ENCODE assay signal across 8 cellular contexts in the genomic region with DNA sequence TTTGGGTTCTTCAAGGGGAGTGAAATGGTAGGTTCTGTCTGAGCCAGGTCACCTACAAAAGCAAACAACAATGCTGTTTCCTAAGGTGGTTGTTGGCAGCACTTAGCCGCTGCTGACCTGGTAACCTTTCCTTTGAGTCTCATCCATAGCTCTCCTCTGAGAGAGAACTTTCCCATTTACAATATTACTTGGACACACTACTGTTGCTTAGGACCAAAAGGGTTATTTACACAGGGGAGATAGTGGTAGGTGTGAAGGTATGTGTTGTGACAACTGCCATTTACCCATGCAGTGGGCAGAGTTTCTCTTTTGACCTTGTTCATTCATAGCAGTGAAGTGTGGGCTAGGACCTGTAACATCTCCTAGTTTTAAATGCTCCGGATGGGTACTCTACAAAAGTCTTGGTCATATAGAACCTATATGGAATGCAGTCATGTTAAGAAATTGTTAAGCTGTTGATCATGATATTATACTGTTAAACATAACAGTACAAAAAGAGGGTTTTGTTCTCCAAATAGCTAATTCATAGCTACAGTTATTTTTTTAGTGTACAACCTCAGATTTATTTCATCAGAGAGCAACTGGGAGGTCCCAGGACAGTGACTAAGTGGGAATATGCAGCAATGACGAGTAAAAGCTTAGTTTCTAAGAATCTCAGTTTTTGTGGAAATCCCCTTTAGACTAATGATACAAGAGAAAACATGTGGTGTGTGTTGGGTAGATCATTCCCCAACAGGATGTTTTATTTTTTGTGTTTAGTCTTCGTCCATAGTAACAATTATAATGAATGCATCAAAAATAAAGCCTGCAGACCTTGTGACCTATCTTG.
DNase-seq lines count a peak whose midpoint lies in the region; ATAC-seq and TF ChIP-seq lines count a peak whose summit lies in the region.

No MANE protein-coding gene starts in this region.

- CTCF ChIA-PET in IMR-90 (lab: Yijun Ruan, JAX), result interaction anchor here (1.3 kb wide), 1 partner anchor 252 kb away, joined by 4 read pairs; no protein-coding TSS in a partner anchor

- no peak for TF ChIP-seq CTCF in IMR-90 (conservative IDR thresholded peaks at IDR 0.05; ENCODE audit: low read depth, low read length)
- no peak for TF ChIP-seq CTCF in Peyer's patch (IDR thresholded peaks at IDR 0.05)
- TF ChIP-seq CTCF in neural progenitor cell (IDR thresholded peaks at IDR 0.05), result no peak

- H4K20me1 ChIP-seq in IMR-90 (ENCODE audit: insufficient read depth, low read length), result no peaks in the 10 kb centered on the region
- H4K20me1 ChIP-seq in neural progenitor cell (ENCODE audit: low read depth), result no peaks in the 10 kb centered on the region

- ATAC-seq in GM21423 (IDR thresholded peaks at IDR 0.05; ENCODE audit: unreplicated experiment), result peak; percentile 55
- peak; percentile 74 for ATAC-seq in IMR-90 (ENCODE audit: low read depth)
- ATAC-seq in HG02884 (IDR thresholded peaks at IDR 0.05; ENCODE audit: unreplicated experiment), result no peak

- in situ Hi-C loops in IMR-90 (cut with MboI; ENCODE audit: low sequenced_read_pairs), result no loop called here

- DNase-seq in IMR-90 (peak; percentile 80), fibroblast of gingiva (ENCODE audit: low read depth) (peak; percentile 90), Peyer's patch (no peak), NCI-H2029 treated with DMSO at 0.1 percent for 48 hours (lab: John Stamatoyannopoulos, UW) (no peak), neural progenitor cell (ENCODE audit: low spot score) (no peak)

- dilution Hi-C loops in IMR-90 (cut with HindIII; ENCODE audit: low sequenced_read_pairs, unreplicated experiment), result no loop called here

- H3K27me3 ChIP-seq in IMR-90 (ENCODE audit: control insufficient read depth, insufficient read depth, low read length), result no peaks in the 10 kb centered on the region
- H3K27me3 ChIP-seq in skeletal muscle satellite cell (ENCODE audit: control insufficient read depth, insufficient read depth, low read length), result no peaks in the 10 kb centered on the region
- no peaks in the 10 kb centered on the region for H3K27me3 ChIP-seq in Peyer's patch
- no peaks in the 10 kb centered on the region for H3K27me3 ChIP-seq in neural progenitor cell

- H3K4me1 Mint-ChIP-seq in neural progenitor cell, result peaks cover 20% of the 10 kb centered on the region

- no peak overlapping the region for H3K56ac ChIP-seq in IMR-90 (ENCODE audit: extremely low read depth, insufficient read depth, low read length)

- H2AK5ac ChIP-seq in IMR-90 (ENCODE audit: low read depth, low read length), result no peak overlapping the region

- H3F3A ChIP-seq in neural progenitor cell (ENCODE audit: low read depth), result no peaks in the 10 kb centered on the region

- H2AFZ ChIP-seq in IMR-90 (replicated peaks; ENCODE audit: low read length, poor library complexity) (no peak overlapping the region), neural progenitor cell (replicated peaks) (no peak overlapping the region)

- no peak overlapping the region for H3K27ac Mint-ChIP-seq in neural progenitor cell

- H3K9ac ChIP-seq in IMR-90 (ENCODE audit: low read depth, low read length), result no peak overlapping the region
- H3K9ac ChIP-seq in skeletal muscle satellite cell (ENCODE audit: low read depth, low read length), result peak overlapping the region; percentile 36
- no peak overlapping the region for H3K9ac ChIP-seq in neural progenitor cell

- POLR2A ChIA-PET in IMR-90 (lab: Charles Lee; ENCODE audit: unreplicated experiment), result no interaction called here

- H2BK20ac ChIP-seq in IMR-90 (ENCODE audit: low read depth, low read length), result no peak overlapping the region

- no peak overlapping the region for H3K18ac ChIP-seq in IMR-90 (ENCODE audit: low read depth, low read length)

- H3K14ac ChIP-seq in IMR-90 (replicated peaks; ENCODE audit: low read depth, low read length), result no peak overlapping the region

- H3K4me3 Mint-ChIP-seq in neural progenitor cell, result no peak overlapping the region

- no peak overlapping the region for H2BK120ac ChIP-seq in IMR-90 (ENCODE audit: low read depth, low read length)

- H2AK9ac ChIP-seq in IMR-90 (replicated peaks; ENCODE audit: low read depth, low read length, poor library complexity), result no peak overlapping the region

- no peaks in the 10 kb centered on the region for H3K79me1 ChIP-seq in IMR-90 (ENCODE audit: low read depth in 1 of 2, low read length in 2 of 2)

- H2BK15ac ChIP-seq in IMR-90 (ENCODE audit: low read depth, low read length), result no peak overlapping the region

- no peaks in the 10 kb centered on the region for H3K9me1 ChIP-seq in IMR-90 (ENCODE audit: insufficient read depth, low read length)

- peaks cover 8% of the 10 kb centered on the region for H3K36me3 Mint-ChIP-seq in neural progenitor cell

- H3K27ac ChIP-seq in IMR-90 (ENCODE audit: insufficient read depth, low read length) (no peak overlapping the region), Peyer's patch (peak overlapping the region in 2 of 4 donors; percentile 44 to 56), neural progenitor cell (no peak overlapping the region)

- no TSS peak for BruUV-seq in IMR-90 (replicated peaks; lab: Mats Ljungman, UMichigan)

- no peak overlapping the region for H4K5ac ChIP-seq in IMR-90 (ENCODE audit: low read depth, low read length)

- no peaks in the 10 kb centered on the region for H3K9me3 ChIP-seq in IMR-90 (ENCODE audit: control insufficient read depth, insufficient read depth, low read length)
- no peaks in the 10 kb centered on the region for H3K9me3 ChIP-seq in skeletal muscle satellite cell (replicated peaks; ENCODE audit: low read length)
- no peaks in the 10 kb centered on the region for H3K9me3 ChIP-seq in Peyer's patch
- no peaks in the 10 kb centered on the region for H3K9me3 ChIP-seq in neural progenitor cell (ENCODE audit: low read depth)

- no peak overlapping the region for H2BK5ac ChIP-seq in IMR-90 (ENCODE audit: low read depth, low read length, poor library complexity, severe bottlenecking)

- H3K4me1 ChIP-seq in IMR-90 (ENCODE audit: control insufficient read depth, insufficient read depth, low read length) (no peaks in the 10 kb centered on the region), skeletal muscle satellite cell (ENCODE audit: control insufficient read depth, insufficient read depth, low read length) (peaks cover 30% of the 10 kb centered on the region), Peyer's patch (no peaks in the 10 kb centered on the region), neural progenitor cell (peaks cover 5% of the 10 kb centered on the region)

- H3K27me3 Mint-ChIP-seq in neural progenitor cell (ENCODE audit: insufficient read depth, low read depth), result peaks cover 6% of the 10 kb centered on the region

- H3K23ac ChIP-seq in IMR-90 (ENCODE audit: low read depth, low read length), result no peak overlapping the region

- H3K79me2 ChIP-seq in neural progenitor cell (ENCODE audit: low read depth), result no peaks in the 10 kb centered on the region

- H4K8ac ChIP-seq in IMR-90 (ENCODE audit: low read depth in 2 of 2, low read length in 2 of 2), result no peak overlapping the region

- H4K91ac ChIP-seq in IMR-90 (ENCODE audit: insufficient read depth, low read depth, low read length), result no peak overlapping the region

- H3K36me3 ChIP-seq in IMR-90 (ENCODE audit: control insufficient read depth, insufficient read depth, low read length) (no peaks in the 10 kb centered on the region), skeletal muscle satellite cell (ENCODE audit: insufficient read depth, low read length) (no peaks in the 10 kb centered on the region), Peyer's patch (no peaks in the 10 kb centered on the region), neural progenitor cell (no peaks in the 10 kb centered on the region)

- TF ChIP-seq RAD21 in IMR-90 (IDR thresholded peaks at IDR 0.05; ENCODE audit: low read length), result no peak

- no CpG with 5 or more reads among the region's 4 CpGs for WGBS in IMR-90 (ENCODE audit: extremely low coverage in 2 of 2, insufficient read length in 1 of 2), 2 experiments

- H3K4me2 ChIP-seq in IMR-90 (ENCODE audit: low read depth, low read length) (no peak overlapping the region), skeletal muscle satellite cell (ENCODE audit: low read length) (no peak overlapping the region), neural progenitor cell (no peak overlapping the region)

- peaks cover 2% of the 10 kb centered on the region for H3K9me3 Mint-ChIP-seq in neural progenitor cell

- no peak overlapping the region for H3K4ac ChIP-seq in IMR-90 (ENCODE audit: low read depth, low read length)

- TF ChIP-seq POLR2A in IMR-90 (IDR thresholded peaks at IDR 0.05; ENCODE audit: low read depth, low read length), result no peak
- no peak for TF ChIP-seq POLR2A in Peyer's patch (IDR thresholded peaks at IDR 0.05)

- intact Hi-C loops in IMR-90 (cut with micrococcal nuclease), result no loop called here

- H3K4me3 ChIP-seq in IMR-90 (ENCODE audit: insufficient read depth, low read depth, low read length) (no peak overlapping the region), skeletal muscle satellite cell (ENCODE audit: low read length) (no peak overlapping the region), Peyer's patch (no peak overlapping the region), neural progenitor cell (no peak overlapping the region)

TF ChIP-seq in IMR-90, 13 proteins besides CTCF, POLR2A, EP300 and RAD21:
- TF ChIP-seq BHLHE40 (IDR thresholded peaks at IDR 0.05; ENCODE audit: low read depth, low read length) (no peak), CEBPB (IDR thresholded peaks at IDR 0.05; ENCODE audit: low read depth, low read length) (peak; percentile 49; the same call in 1 of the 2 replicates)

Comparison
In these comparisons a context has a peak if more than half of its experiments do, and no peak if none do; other contexts are left out.
1. DNase-seq: peak in IMR-90 (single experiment) and fibroblast of gingiva (single experiment); none in Peyer's patch (0 of 3), NCI-H2029 treated with DMSO at 0.1 percent for 48 hours (single experiment) and neural progenitor cell (single experiment).